8 cellular contexts compared by ENCODE assay signal in the genomic region with DNA sequence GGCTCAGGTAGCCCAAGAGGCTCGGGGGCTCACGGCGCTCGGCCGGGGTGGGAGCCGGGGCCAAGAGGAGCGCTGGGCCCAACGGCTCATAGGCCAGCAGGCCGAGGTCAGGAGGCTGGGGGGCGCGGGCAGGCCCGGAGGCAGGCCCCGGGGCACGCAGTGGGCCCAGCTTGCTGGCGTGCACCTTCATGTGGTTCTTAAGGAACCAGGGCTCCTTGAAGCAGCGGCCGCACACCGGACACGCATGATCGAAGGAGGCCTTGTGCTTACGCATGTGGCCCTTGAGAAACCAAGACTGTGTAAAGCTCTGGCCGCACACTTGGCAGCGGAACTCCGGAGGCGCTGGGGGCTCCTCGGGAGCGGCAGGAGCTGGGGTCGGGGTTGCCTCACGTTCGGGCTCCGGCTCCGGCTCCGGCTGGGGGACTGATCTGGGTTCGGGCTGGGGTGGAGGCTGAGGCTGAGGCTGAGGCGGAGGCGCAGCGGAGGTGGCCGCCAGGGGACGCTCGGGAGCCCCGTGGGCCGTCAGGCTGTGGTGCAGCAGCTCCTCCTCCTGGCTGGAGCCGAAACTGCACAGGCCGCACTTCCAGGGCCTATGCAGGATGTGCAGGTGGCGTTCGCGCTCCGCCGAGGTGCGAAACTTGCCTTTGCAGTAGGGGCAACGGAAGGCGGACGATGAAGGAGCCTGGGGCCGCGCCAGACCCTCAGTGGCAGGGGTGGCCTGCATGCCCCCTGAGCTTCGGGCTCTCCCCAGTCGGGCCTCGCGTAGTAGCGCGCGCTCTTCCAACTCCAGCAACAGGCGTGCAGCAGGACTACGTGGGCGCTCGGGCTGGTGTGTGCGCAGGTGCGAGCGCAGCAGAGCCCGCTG. TPM values are rescaled to one million over a fixed set of nuclear protein-coding genes. Genes with fewer than 3 reads are reported as not detected.
DNase-seq lines count a peak whose midpoint lies in the region; ATAC-seq and TF ChIP-seq lines count a peak whose summit lies in the region.

No MANE protein-coding gene starts in this region.

- H3K36me3 ChIP-seq in HUES64 (ENCODE audit: insufficient read depth, low read length) (peaks cover 55% of the 10 kb centered on the region), ascending aorta (peaks cover 25 to 49% of the 10 kb centered on the region in 2 donors), spleen (peaks cover 0 to 56% (median 5%) of the 10 kb centered on the region in 6 donors)

- H3K9me3 Mint-ChIP-seq in T-helper 2 cell treated with Interferon-gamma antibody and Interleukin-4, amounts not matched to agents 5 μg/mL and 100 μg/mL, for 36 hours: no peaks in the 10 kb centered on the region

- DNase-seq in Daoy (ENCODE audit: low read depth): peak; percentile 89
- DNase-seq in T-helper 2 cell treated with Interferon-gamma antibody and Interleukin-4, amounts not matched to agents 5 μg/mL and 100 μg/mL, for 36 hours (ENCODE audit: low spot score): peak; percentile 80
- DNase-seq in ascending aorta (ENCODE audit: low spot score in 2 of 2): peak in 1 of 2 donors; percentile 86
- peak; percentile 31 to 57 for DNase-seq in hippocampal formation (lab: John Stamatoyannopoulos, UW)
- peak; percentile 98 for DNase-seq in spleen
- DNase-seq in NCI-H2081 treated with DMSO at 0.1 percent for 48 hours (lab: John Stamatoyannopoulos, UW): no peak

- H3K4me1 ChIP-seq in HUES64 (ENCODE audit: insufficient read depth, low read length) (peaks cover 38% of the 10 kb centered on the region), ascending aorta (peaks cover 0 to 8% of the 10 kb centered on the region in 2 donors), spleen (peaks cover 10 to 73% (median 35%) of the 10 kb centered on the region in 6 donors)

- H3K9ac ChIP-seq in HUES64 (ENCODE audit: low read depth, low read length): peak overlapping the region; percentile 8; the same call in 1 of the 2 replicates

- no peaks in the 10 kb centered on the region for H3K27me3 ChIP-seq in HUES64 (ENCODE audit: insufficient read depth, low read length)
- no peaks in the 10 kb centered on the region for H3K27me3 ChIP-seq in ascending aorta
- peaks cover 0 to 3% (median 0%) of the 10 kb centered on the region in 7 donors for H3K27me3 ChIP-seq in spleen (replicated peaks in 1 of 7)

- H3K4me3 Mint-ChIP-seq in T-helper 2 cell treated with Interferon-gamma antibody and Interleukin-4, amounts not matched to agents 5 μg/mL and 100 μg/mL, for 36 hours: no peak overlapping the region

- intact Hi-C loops in ascending aorta (cut with DNase I): loop anchor here (1.0 to 10.0 kb wide), 6 partner anchors 12 to 630 kb away; a partner anchor contains a TSS
- intact Hi-C loops in spleen (cut with DNase I; ENCODE audit: low total_unique reads): loop anchor here (5.0 kb wide), 1 partner anchor 75 kb away; no protein-coding TSS in a partner anchor

- 74% methylated on average over 70 of the region's 70 CpGs for WGBS in HUES64
- 40 to 50% (median 47%) methylated on average over 58 to 70 of the region's 70 CpGs for WGBS in spleen, 5 donors

- H3K27ac ChIP-seq in HUES64 (ENCODE audit: low read depth, low read length): peak overlapping the region; percentile 37; the same call in 1 of the 2 replicates
- H3K27ac ChIP-seq in ascending aorta: peak overlapping the region in 1 of 2 donors; percentile 36
- H3K27ac ChIP-seq in spleen: peak overlapping the region in 6 of 8 donors; percentile 1 to 89 (median 54)

- no peak overlapping the region for H3K27ac Mint-ChIP-seq in T-helper 2 cell treated with Interferon-gamma antibody and Interleukin-4, amounts not matched to agents 5 μg/mL and 100 μg/mL, for 36 hours

- H3K4me3 ChIP-seq in HUES64 (ENCODE audit: low read length) (no peak overlapping the region), ascending aorta (no peak overlapping the region), spleen (peak overlapping the region in 1 of 8 donors; percentile 6)

- no peaks in the 10 kb centered on the region for H3K9me3 ChIP-seq in HUES64 (ENCODE audit: insufficient read depth, low read depth, low read length)
- no peaks in the 10 kb centered on the region for H3K9me3 ChIP-seq in ascending aorta
- H3K9me3 ChIP-seq in spleen: no peaks in the 10 kb centered on the region

- H3K27me3 Mint-ChIP-seq in T-helper 2 cell treated with Interferon-gamma antibody and Interleukin-4, amounts not matched to agents 5 μg/mL and 100 μg/mL, for 36 hours (ENCODE audit: low read depth): peaks cover 7% of the 10 kb centered on the region

- ATAC-seq in GM21423 (IDR thresholded peaks at IDR 0.05; ENCODE audit: unreplicated experiment): peak; percentile 71

- no peak for TF ChIP-seq POLR2A in spleen (IDR thresholded peaks at IDR 0.05)

- H3K4me1 Mint-ChIP-seq in T-helper 2 cell treated with Interferon-gamma antibody and Interleukin-4, amounts not matched to agents 5 μg/mL and 100 μg/mL, for 36 hours (ENCODE audit: low read depth): peaks cover 15% of the 10 kb centered on the region

- TF ChIP-seq CTCF in ascending aorta (IDR thresholded peaks at IDR 0.05): peak; percentile 100
- TF ChIP-seq CTCF in spleen (IDR thresholded peaks at IDR 0.05 in 8 of 11, conservative IDR thresholded peaks at IDR 0.05 in 3 of 11): peak; percentile 100

- H3K36me3 Mint-ChIP-seq in T-helper 2 cell treated with Interferon-gamma antibody and Interleukin-4, amounts not matched to agents 5 μg/mL and 100 μg/mL, for 36 hours (ENCODE audit: low read depth): no peaks in the 10 kb centered on the region

RNA-seq across cellular contexts. Expression of a gene that starts 6.1 kb away (rescaled TPM):
- 13.4 and 13.7 TPM in 2 replicates for total RNA-seq in Daoy (2014; rRNA removed; shearing (Covaris generic))
- polyA plus RNA-seq in HUES64 (2013, experiment 1 of 2): 83.6 TPM
- polyA plus RNA-seq in HUES64 (2013, experiment 2 of 2): 87.7 TPM
- total RNA-seq in ascending aorta: 62.9 TPM
- 10 to 100 TPM; 10.7 to 26.7 (median 16.6) TPM for total RNA-seq in spleen
- polyA plus RNA-seq in spleen: 10 to 100 TPM in 1 of 3 donors, 1 to 10 TPM in 2; 5.5 to 11.8 (median 5.5) TPM

RNA-seq across cellular contexts. Expression of a gene that starts 8.5 kb away (rescaled TPM):
- not detected in 2 replicates for total RNA-seq in Daoy (2014; rRNA removed; shearing (Covaris generic))
- polyA plus RNA-seq in HUES64 (2013, experiment 1 of 2): 1.5 TPM
- 0.63 TPM for polyA plus RNA-seq in HUES64 (2013, experiment 2 of 2)
- total RNA-seq in ascending aorta (not detected), spleen (1 to 10 TPM in 1 of 7 donors, under 1 TPM in 1, not detected in 5; 0.57 to 1.5 TPM)
- under 1 TPM; 0.11 to 0.29 (median 0.15) TPM for polyA plus RNA-seq in spleen

RNA-seq across cellular contexts. Expression of a gene that starts 22.3 kb away (rescaled TPM):
- 59.9 and 86.1 TPM in 2 replicates for total RNA-seq in Daoy (2014; rRNA removed; shearing (Covaris generic))
- polyA plus RNA-seq in HUES64 (2013, experiment 1 of 2): 43.1 TPM
- 44.1 TPM for polyA plus RNA-seq in HUES64 (2013, experiment 2 of 2)
- total RNA-seq in ascending aorta (64.8 TPM), spleen (100 to 1,000 TPM in 4 of 7 donors, 10 to 100 TPM in 3; 57.0 to 151 (median 102) TPM)
- polyA plus RNA-seq in spleen: 10 to 100 TPM in 2 of 3 donors, 1 to 10 TPM in 1; 9.8 to 47.1 (median 17.7) TPM

RNA-seq across cellular contexts. Expression of a gene that starts 34.8 kb away (rescaled TPM):
- not detected in 2 replicates for total RNA-seq in Daoy (2014; rRNA removed; shearing (Covaris generic))
- polyA plus RNA-seq in HUES64 (2013, experiment 1 of 2): not detected
- not detected for polyA plus RNA-seq in HUES64 (2013, experiment 2 of 2)
- total RNA-seq in ascending aorta (not detected), spleen (not detected)
- not detected for polyA plus RNA-seq in spleen

RNA-seq across cellular contexts. Expression of a gene that starts 50.2 kb away (rescaled TPM):
- not detected in 2 replicates for total RNA-seq in Daoy (2014; rRNA removed; shearing (Covaris generic))
- polyA plus RNA-seq in HUES64 (2013, experiment 1 of 2): not detected
- not detected for polyA plus RNA-seq in HUES64 (2013, experiment 2 of 2)
- total RNA-seq in ascending aorta (not detected), spleen (not detected)
- polyA plus RNA-seq in spleen: not detected
